25 cellular contexts compared by ENCODE assay signal in the genomic region with DNA sequence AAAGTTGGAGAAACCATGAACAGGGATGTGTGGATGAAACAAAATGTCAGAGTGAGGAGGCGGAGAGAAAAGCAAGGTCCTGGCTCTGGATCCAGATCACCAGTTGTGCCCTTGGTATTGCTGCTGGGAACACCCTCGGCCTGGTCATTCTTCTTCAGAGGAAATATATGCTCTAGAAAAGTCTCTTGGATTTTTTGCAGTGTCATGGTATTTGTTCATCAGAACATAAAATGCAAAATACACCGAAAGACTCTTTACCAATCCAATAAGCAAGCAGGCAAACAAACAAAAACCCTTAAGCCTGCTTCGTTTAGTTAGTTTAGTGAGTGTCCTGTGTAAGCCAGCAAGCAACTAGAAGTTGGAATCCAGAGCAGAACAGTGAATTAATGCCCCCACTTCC.
"Had no signal": no experiment of that assay in that cellular context is flagged by ENCODE, and none has a peak within 500 bp of the region (broad histone marks: within the 10 kb centered on the region; RNA-seq: fewer than 3 reads in every experiment).

No MANE protein-coding gene starts in this region.

- H3K27me3 ChIP-seq: brain microvascular endothelial cell, esophagus muscularis mucosa, foreskin keratinocyte, gastrocnemius medialis had no signal

- H3K4me3 ChIP-seq: coronary artery, dorsolateral prefrontal cortex, esophagus muscularis mucosa, gastrocnemius medialis had no signal

- H3K36me3 ChIP-seq: brain microvascular endothelial cell, esophagus muscularis mucosa, gastrocnemius medialis had no signal

- DNase-seq: activated CD4-positive, alpha-beta memory T cell treated with anti-CD3 and anti-CD28 coated beads, Interleukin-2, amount 10 ng/mL, durations not matched to agents 7 days and 5 days; activated CD4-positive, alpha-beta T cell treated with anti-CD3 and anti-CD28 coated beads for 1 hour; activated CD4-positive, alpha-beta T cell treated with anti-CD3 and anti-CD28 coated beads for 4 hours; activated CD4-positive, alpha-beta T cell treated with anti-CD3 and anti-CD28 coated beads, Interleukin-2, amount 10 ng/mL, durations not matched to agents 7 days and 5 days; activated CD4-positive, alpha-beta T cell treated with anti-CD3 and anti-CD28 coated beads, Interleukin-2, amount 50 U/mL, for 4 hours; activated effector memory CD4-positive, alpha-beta T cell treated with Interleukin-2 at 50 U/mL for 16 hours; activated gamma-delta T cell treated with Interleukin-2 at 50 U/mL for 16 hours; activated naive CD4-positive, alpha-beta T cell treated with anti-CD3 and anti-CD28 coated beads, Interleukin-2, amount 50 U/mL, for 16 hours; activated naive CD4-positive, alpha-beta T cell treated with Interleukin-2 at 50 U/mL for 16 hours; activated T-cell treated with anti-CD3 and anti-CD28 coated beads, Interleukin-2, amount 50 U/mL, for 4 hours; amniotic stem cell; anterior cingulate cortex; brain microvascular endothelial cell; dorsolateral prefrontal cortex; effector memory CD8-positive, alpha-beta T cell; erythroblast; foreskin keratinocyte; gastrocnemius medialis; glutamatergic neuron; T-helper 2 cell had no signal

- H3K9me3 ChIP-seq: esophagus muscularis mucosa, gastrocnemius medialis had no signal

- ATAC-seq: activated T-cell treated with anti-CD3 and anti-CD28 coated beads, Interleukin-2, amount 50 U/mL, for 4 hours; activated T-helper 17 cell treated with anti-CD3 and anti-CD28 coated beads, Interleukin-2, amount 50 U/mL, for 72 hours; effector memory CD8-positive, alpha-beta T cell; foreskin keratinocyte; gastrocnemius medialis; WTC11 had no signal

- H3K27ac ChIP-seq: brain microvascular endothelial cell, coronary artery, dorsolateral prefrontal cortex, esophagus muscularis mucosa, foreskin keratinocyte, gastrocnemius medialis, VCaP had no signal

- H3K4me1 ChIP-seq: foreskin keratinocyte, gastrocnemius medialis had no signal
